Comparison of ENCODE assay signal across 10 cellular contexts in the genomic region with DNA sequence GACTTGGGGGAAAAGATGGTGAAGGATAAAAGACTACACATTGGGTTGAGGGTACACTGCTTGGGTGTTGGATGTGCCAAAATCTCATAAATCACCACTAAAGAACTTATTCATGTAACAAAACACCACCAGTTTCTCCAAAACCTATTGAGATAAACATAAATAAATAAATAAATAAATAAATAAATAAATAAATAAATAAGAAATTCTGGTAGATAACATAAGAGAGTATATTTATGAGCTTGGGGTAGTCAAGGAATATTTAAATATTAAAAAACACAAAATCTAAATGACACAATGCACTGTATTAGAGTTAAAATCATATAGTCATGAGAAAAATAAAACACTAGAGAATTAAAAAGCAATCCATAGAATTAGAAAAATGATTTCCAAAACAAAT.
"Had no signal": no experiment of that assay in that cellular context is flagged by ENCODE, and none has a peak within 500 bp of the region (broad histone marks: within the 10 kb centered on the region; RNA-seq: fewer than 3 reads in every experiment).

No MANE protein-coding gene starts in this region.

- H3K27ac ChIP-seq: HL-60, KMS-11 had no signal

- DNase-seq: H9, HCEC 1CT, HFFc6, KBM-7 had no signal

- H3K9ac ChIP-seq: KMS-11 had no signal

- H3K4me3 ChIP-seq: GM23338 had no signal

- FAIRE-seq: H1, H54, HepG2 had no signal
